Comparison of ENCODE assay signal across 8 cellular contexts in genomic region chr14:63641473-63642228, GRCh38. TPM values are rescaled to one million over a fixed set of nuclear protein-coding genes. Genes with fewer than 3 reads are reported as not detected.
DNase-seq lines count a peak whose midpoint lies in the region; ATAC-seq and TF ChIP-seq lines count a peak whose summit lies in the region.

TSS of gene WDR89 (minus strand) at chr14:63641871. CDS start at chr14:63599942, 41,929 bp downstream.

- peak within 1 kb of the TSS; percentile 94 for H3K4me3 Mint-ChIP-seq in activated naive CD8-positive, alpha-beta T cell

- H3K36me3 Mint-ChIP-seq in activated naive CD8-positive, alpha-beta T cell, result peaks cover 14% of the 10 kb centered on the region

- peak within 1 kb of the TSS; percentile 89 to 93 for H3K27ac ChIP-seq in thoracic aorta

- H3K27ac Mint-ChIP-seq in activated naive CD8-positive, alpha-beta T cell, result peak within 1 kb of the TSS; percentile 98

- H3K27me3 ChIP-seq in thoracic aorta (replicated peaks; ENCODE audit: insufficient read depth), result no peaks in the 10 kb centered on the region

- peaks cover 58% of the 10 kb centered on the region for H3K4me1 Mint-ChIP-seq in activated naive CD8-positive, alpha-beta T cell (ENCODE audit: low read depth)

- no peaks in the 10 kb centered on the region for H3K36me3 ChIP-seq in thoracic aorta

- no peaks in the 10 kb centered on the region for H3K9me3 ChIP-seq in thoracic aorta

- peaks cover 4% of the 10 kb centered on the region for H3K9me3 Mint-ChIP-seq in activated naive CD8-positive, alpha-beta T cell (ENCODE audit: low read depth)

- peak; percentile 91 for ATAC-seq in HG02642 (IDR thresholded peaks at IDR 0.05; ENCODE audit: poor library complexity, unreplicated experiment)
- ATAC-seq in omental fat pad (ENCODE audit: low FRiP score), result peak; percentile 97
- peak; percentile 95 for ATAC-seq in thoracic aorta (ENCODE audit: insufficient number of reproducible peaks, low FRiP score, low read depth)

- H3K4me1 ChIP-seq in thoracic aorta (ENCODE audit: control insufficient read depth in 1 of 2, low read depth in 2 of 2), result peaks cover 4 to 12% of the 10 kb centered on the region in 2 donors

- peak within 1 kb of the TSS; percentile 78 for H3K4me3 ChIP-seq in GM12865 (ENCODE audit: low read depth, low read length)
- peak within 1 kb of the TSS; percentile 87 for H3K4me3 ChIP-seq in thoracic aorta

- no peaks in the 10 kb centered on the region for H3K27me3 Mint-ChIP-seq in activated naive CD8-positive, alpha-beta T cell

- peak; percentile 100 for DNase-seq in GM12865 (ENCODE audit: low read depth)
- DNase-seq in NCI-H1105 (lab: John Stamatoyannopoulos, UW), result peak; percentile 100
- DNase-seq in SKM-1 treated with dmso at 0.1 percent for 144 hours (lab: John Stamatoyannopoulos, UW; ENCODE audit: unreplicated experiment), result peak; percentile 90
- peak; percentile 99 for DNase-seq in glomerular visceral epithelial cell (ENCODE audit: extremely low spot score)
- peak; percentile 76 for DNase-seq in omental fat pad (ENCODE audit: low spot score)
- peak; percentile 92 for DNase-seq in thoracic aorta (ENCODE audit: low spot score)

- TF ChIP-seq CTCF in GM12865 (IDR thresholded peaks at IDR 0.05; ENCODE audit: insufficient read depth, low read depth, low read length, missing control alignments) (peak; percentile 69), omental fat pad (IDR thresholded peaks at IDR 0.05) (peak in 2 of 3 donors; percentile 72 to 74), thoracic aorta (IDR thresholded peaks at IDR 0.05) (peak; percentile 96)

RNA-seq across cellular contexts. Expression of gene WDR89, which starts in this region (rescaled TPM):
- total RNA-seq in omental fat pad, result 1 to 10 TPM; 4.7 to 9.5 (median 6.3) TPM
- total RNA-seq in thoracic aorta, result 1 to 10 TPM; 2.0 to 9.0 TPM

Comparison
In these comparisons a context has a peak if more than half of its experiments do, and no peak if none do; other contexts are left out.
1. Peak in every context shown above with its lines: DNase-seq, ATAC-seq, H3K4me3 ChIP-seq and H3K27ac ChIP-seq.